Comparison of ENCODE assay signal across 11 cellular contexts in genomic region chr4:13601060-13601459, GRCh38. TPM values are rescaled to one million over a fixed set of nuclear protein-coding genes. Genes with fewer than 3 reads are reported as not detected.
A peak's percentile ranks its signal among the peaks of the same experiment; 100 is the strongest.
DNase-seq lines count a peak whose midpoint lies in the region; ATAC-seq and TF ChIP-seq lines count a peak whose summit lies in the region.
"Had no signal": no experiment of that assay in that cellular context is flagged by ENCODE, and none has a peak within 500 bp of the region (broad histone marks: within the 10 kb centered on the region; RNA-seq: fewer than 3 reads in every experiment).

No MANE protein-coding gene starts in this region.

- DNase-seq in lung (ENCODE audit: low spot score) (no peak), COLO829 (ENCODE audit: low spot score) (no peak), SJCRH30 (no peak)
- no peak for DNase-seq in activated naive CD4-positive, alpha-beta T cell (lab: John Stamatoyannopoulos, UW)
- no peak for DNase-seq in activated T-helper 1 cell treated with anti-CD3 and anti-CD28 coated beads, Interleukin-12 subunit alpha, Interleukin-12 subunit beta, Interleukin-2, Interleukin-4 antibody, amounts not matched to agents 30 ng/mL and 10 ng/mL and 1 ng/mL, durations not matched to agents 14 hours and 24 hours and 36 hours (ENCODE audit: low spot score)
- DNase-seq: activated CD4-positive, alpha-beta T cell treated with anti-CD3 and anti-CD28 coated beads, Interleukin-2, amount 10 ng/mL, durations not matched to agents 24 days and 14 days; hippocampal formation; NCI-H526 had no signal

- no peak for TF ChIP-seq CTCF in lung (IDR thresholded peaks at IDR 0.05; ENCODE audit: control extremely low read depth, extremely low read depth)

- H3K36me3 ChIP-seq in lung (ENCODE audit: control insufficient read depth in 2 of 2, insufficient read depth in 2 of 2, low read length in 2 of 2) (peaks cover 27 to 44% of the 10 kb centered on the region in 2 donors), SJCRH30 (peaks cover 78% of the 10 kb centered on the region)

- H3K4me1 ChIP-seq in lung (ENCODE audit: control insufficient read depth in 2 of 2, insufficient read depth in 2 of 2, low read length in 2 of 2), result no peaks in the 10 kb centered on the region
- H3K4me1 ChIP-seq in SJCRH30, result no peaks in the 10 kb centered on the region

- no peaks in the 10 kb centered on the region for H3K27me3 ChIP-seq in lung (ENCODE audit: control insufficient read depth, insufficient read depth)
- H3K27me3 ChIP-seq in SJCRH30, result no peaks in the 10 kb centered on the region

- H3K27ac ChIP-seq in lung (ENCODE audit: low read depth in 1 of 2, low read length in 1 of 2) (no peak overlapping the region), SJCRH30 (no peak overlapping the region)

- WGBS in lung, 2 donors, result 64 to 87% methylated on average over 3 of the region's 3 CpGs

- no peaks in the 10 kb centered on the region for H3K9me3 Mint-ChIP-seq in activated T-helper 1 cell treated with anti-CD3 and anti-CD28 coated beads, Interleukin-12 subunit alpha, Interleukin-12 subunit beta, Interleukin-2, Interleukin-4 antibody, amounts not matched to agents 30 ng/mL and 10 ng/mL and 1 ng/mL, durations not matched to agents 14 hours and 24 hours and 36 hours
- H3K9me3 Mint-ChIP-seq: activated CD4-positive, alpha-beta T cell treated with anti-CD3 and anti-CD28 coated beads, Interleukin-2, amount 10 ng/mL, durations not matched to agents 24 days and 14 days had no signal

- no peak overlapping the region for H3K4me3 Mint-ChIP-seq in activated T-helper 1 cell treated with anti-CD3 and anti-CD28 coated beads, Interleukin-12 subunit alpha, Interleukin-12 subunit beta, Interleukin-2, Interleukin-4 antibody, amounts not matched to agents 30 ng/mL and 10 ng/mL and 1 ng/mL, durations not matched to agents 14 hours and 24 hours and 36 hours
- H3K4me3 Mint-ChIP-seq: activated CD4-positive, alpha-beta T cell treated with anti-CD3 and anti-CD28 coated beads, Interleukin-2, amount 10 ng/mL, durations not matched to agents 24 days and 14 days had no signal

- no peak overlapping the region for H3K27ac Mint-ChIP-seq in activated T-helper 1 cell treated with anti-CD3 and anti-CD28 coated beads, Interleukin-12 subunit alpha, Interleukin-12 subunit beta, Interleukin-2, Interleukin-4 antibody, amounts not matched to agents 30 ng/mL and 10 ng/mL and 1 ng/mL, durations not matched to agents 14 hours and 24 hours and 36 hours
- H3K27ac Mint-ChIP-seq: activated CD4-positive, alpha-beta T cell treated with anti-CD3 and anti-CD28 coated beads, Interleukin-2, amount 10 ng/mL, durations not matched to agents 24 days and 14 days had no signal

- H3K36me3 Mint-ChIP-seq in activated T-helper 1 cell treated with anti-CD3 and anti-CD28 coated beads, Interleukin-12 subunit alpha, Interleukin-12 subunit beta, Interleukin-2, Interleukin-4 antibody, amounts not matched to agents 30 ng/mL and 10 ng/mL and 1 ng/mL, durations not matched to agents 14 hours and 24 hours and 36 hours (ENCODE audit: low read depth), result peaks cover 59% of the 10 kb centered on the region

- ATAC-seq in GM18868 (IDR thresholded peaks at IDR 0.05; ENCODE audit: unreplicated experiment) (peak; percentile 82), GM21737 (IDR thresholded peaks at IDR 0.05; ENCODE audit: unreplicated experiment) (peak; percentile 49), HG03565 (IDR thresholded peaks at IDR 0.05; ENCODE audit: unreplicated experiment) (peak; percentile 82), lung (ENCODE audit: insufficient read depth, low FRiP score) (peak; percentile 58)

- no peaks in the 10 kb centered on the region for H3K9me3 ChIP-seq in lung (ENCODE audit: control insufficient read depth in 2 of 2, insufficient read depth in 1 of 2, low read length in 1 of 2)
- H3K9me3 ChIP-seq in SJCRH30 (replicated peaks), result no peaks in the 10 kb centered on the region

- peaks cover 9% of the 10 kb centered on the region for H3K4me1 Mint-ChIP-seq in activated T-helper 1 cell treated with anti-CD3 and anti-CD28 coated beads, Interleukin-12 subunit alpha, Interleukin-12 subunit beta, Interleukin-2, Interleukin-4 antibody, amounts not matched to agents 30 ng/mL and 10 ng/mL and 1 ng/mL, durations not matched to agents 14 hours and 24 hours and 36 hours (ENCODE audit: low read depth)

- H3K4me3 ChIP-seq in lung (no peak overlapping the region), SJCRH30 (no peak overlapping the region)

- intact Hi-C loops in activated T-helper 1 cell treated with anti-CD3 and anti-CD28 coated beads, Interleukin-12 subunit alpha, Interleukin-12 subunit beta, Interleukin-2, Interleukin-4 antibody, amounts not matched to agents 30 ng/mL and 10 ng/mL and 1 ng/mL, durations not matched to agents 14 hours and 24 hours and 36 hours (cut with micrococcal nuclease), result no loop called here

- no peaks in the 10 kb centered on the region for H3K27me3 Mint-ChIP-seq in activated T-helper 1 cell treated with anti-CD3 and anti-CD28 coated beads, Interleukin-12 subunit alpha, Interleukin-12 subunit beta, Interleukin-2, Interleukin-4 antibody, amounts not matched to agents 30 ng/mL and 10 ng/mL and 1 ng/mL, durations not matched to agents 14 hours and 24 hours and 36 hours (ENCODE audit: insufficient read depth)
- H3K27me3 Mint-ChIP-seq: activated CD4-positive, alpha-beta T cell treated with anti-CD3 and anti-CD28 coated beads, Interleukin-2, amount 10 ng/mL, durations not matched to agents 24 days and 14 days had no signal

RNA-seq across cellular contexts. Expression of gene BOD1L1, which starts 26.5 kb away (rescaled TPM):
- total RNA-seq in lung, result 10 to 100 TPM; 30.1 to 83.9 TPM
- polyA plus RNA-seq in lung, result 10 to 100 TPM in 1 of 2 donors, 1 to 10 TPM in 1; 8.5 to 17.8 TPM
- total RNA-seq in activated T-helper 1 cell treated with anti-CD3 and anti-CD28 coated beads, Interleukin-12 subunit alpha, Interleukin-12 subunit beta, Interleukin-2, Interleukin-4 antibody, amounts not matched to agents 30 ng/mL and 10 ng/mL and 1 ng/mL, durations not matched to agents 14 hours and 24 hours and 36 hours, result 40.1 and 40.4 TPM in 2 replicates
- total RNA-seq in SJCRH30 (2014; rRNA removed; shearing (Covaris generic)), result 32.7 and 37.7 TPM in 2 replicates

RNA-seq across cellular contexts. Expression of gene NKX3-2, which starts 56.8 kb away (rescaled TPM):
- not detected for total RNA-seq in lung
- polyA plus RNA-seq in lung, result not detected
- not detected in 2 replicates for total RNA-seq in activated T-helper 1 cell treated with anti-CD3 and anti-CD28 coated beads, Interleukin-12 subunit alpha, Interleukin-12 subunit beta, Interleukin-2, Interleukin-4 antibody, amounts not matched to agents 30 ng/mL and 10 ng/mL and 1 ng/mL, durations not matched to agents 14 hours and 24 hours and 36 hours
- total RNA-seq in SJCRH30 (2014; rRNA removed; shearing (Covaris generic)), result 3.0 and 3.4 TPM in 2 replicates
- total RNA-seq: activated CD4-positive, alpha-beta T cell treated with anti-CD3 and anti-CD28 coated beads, Interleukin-2, amount 10 ng/mL, durations not matched to agents 24 days and 14 days had no signal
